ENCODE assay signal across 2 cellular contexts in genomic region chr13:38981096-38981495, GRCh38.
TF ChIP-seq lines count a peak whose summit lies in the region.

No MANE protein-coding gene starts in this region.

TF ChIP-seq in GM23338, 12 proteins besides CTCF, POLR2A, EP300 and RAD21:
- TF ChIP-seq STAT1 (IDR thresholded peaks at IDR 0.05; ENCODE audit: unreplicated experiment) (no peak), REST (IDR thresholded peaks at IDR 0.05; ENCODE audit: unreplicated experiment) (no peak)

TF ChIP-seq in HEK293T, 16 proteins besides CTCF, POLR2A, EP300 and RAD21:
- TF ChIP-seq FOXA1 (IDR thresholded peaks at IDR 0.05) (no peak), ELF4 (IDR thresholded peaks at IDR 0.05) (no peak), HDGF (IDR thresholded peaks at IDR 0.05; ENCODE audit: borderline replicate concordance) (no peak), CTBP1 (IDR thresholded peaks at IDR 0.05; ENCODE audit: borderline replicate concordance) (no peak), FOXM1 (IDR thresholded peaks at IDR 0.05; ENCODE audit: borderline replicate concordance) (no peak), ARNT (IDR thresholded peaks at IDR 0.05) (no peak), LEF1 (IDR thresholded peaks at IDR 0.05; ENCODE audit: borderline replicate concordance) (no peak), L3MBTL2 (conservative IDR thresholded peaks at IDR 0.05) (no peak), ZNF384 (IDR thresholded peaks at IDR 0.05) (no peak), SP1 (IDR thresholded peaks at IDR 0.05) (no peak)
